ENCODE assay signal across 11 cellular contexts in the genomic region with DNA sequence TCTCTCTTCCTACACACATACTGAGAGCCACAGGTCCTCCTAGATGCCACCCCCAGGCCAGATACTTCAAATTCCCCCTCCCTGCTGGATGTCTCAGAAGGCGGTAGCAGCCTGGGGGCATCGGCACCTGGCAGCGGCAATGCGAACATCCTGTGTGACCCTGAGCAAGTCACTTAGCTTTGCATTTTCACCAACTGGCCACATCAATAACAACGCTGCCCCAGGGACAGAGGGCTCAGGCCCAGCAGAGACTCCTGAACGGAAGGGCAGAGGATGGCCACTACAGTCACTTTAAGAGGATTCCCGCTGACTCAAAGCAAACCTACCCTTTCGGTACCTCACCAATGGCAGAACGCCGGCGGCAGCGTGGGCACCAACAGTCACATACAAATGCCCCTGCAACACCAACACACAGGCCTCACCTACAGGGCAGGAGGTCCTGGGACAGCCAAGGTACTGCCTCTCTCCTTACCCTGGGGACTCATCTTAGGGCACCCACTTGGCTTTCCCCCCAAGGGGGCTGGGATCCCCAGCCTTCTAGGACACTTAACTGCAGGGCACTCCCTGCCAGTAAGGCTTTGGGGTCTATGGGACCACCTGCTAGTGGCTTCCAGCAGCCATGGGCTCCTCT. TPM values are rescaled to one million over a fixed set of nuclear protein-coding genes. Genes with fewer than 3 reads are reported as not detected.
A peak's percentile ranks its signal among the peaks of the same experiment; 100 is the strongest.
DNase-seq lines count a peak whose midpoint lies in the region; ATAC-seq lines count a peak whose summit lies in the region.
"Had no signal": no experiment of that assay in that cellular context is flagged by ENCODE, and none has a peak within 500 bp of the region (broad histone marks: within the 10 kb centered on the region; RNA-seq: fewer than 3 reads in every experiment).

No MANE protein-coding gene starts in this region.

- H3K4me3 Mint-ChIP-seq in stimulated activated naive CD8-positive, alpha-beta T cell treated with anti-CD3 and anti-CD28 coated beads, Interleukin-15, Interleukin-2, amounts not matched to agents 100 ng/mL and 50 ng/mL, for 24 hours = peak overlapping the region; percentile 41
- H3K4me3 Mint-ChIP-seq in stimulated activated naive CD8-positive, alpha-beta T cell treated with anti-CD3 and anti-CD28 coated beads, Interleukin-15, amount 100 ng/mL, for 72 hours = peak overlapping the region in 1 of 2 donors; percentile 73
- peak overlapping the region in 9 of 10 donors; percentile 14 to 78 (median 59) for H3K4me3 Mint-ChIP-seq in naive thymus-derived CD8-positive, alpha-beta T cell

- peaks cover 6% of the 10 kb centered on the region for H3K4me1 ChIP-seq in effector memory CD4-positive, alpha-beta T cell (ENCODE audit: control insufficient read depth, insufficient read depth, low read length, poor library complexity, severe bottlenecking)

- H3K27me3 Mint-ChIP-seq in stimulated activated naive CD8-positive, alpha-beta T cell treated with anti-CD3 and anti-CD28 coated beads, Interleukin-15, Interleukin-2, amounts not matched to agents 100 ng/mL and 50 ng/mL, for 24 hours = peaks cover 63% of the 10 kb centered on the region
- peaks cover 84% of the 10 kb centered on the region for H3K27me3 Mint-ChIP-seq in stimulated activated naive CD8-positive, alpha-beta T cell treated with anti-CD3 and anti-CD28 coated beads, Interleukin-15, amount 100 ng/mL, for 72 hours
- H3K27me3 Mint-ChIP-seq in naive thymus-derived CD8-positive, alpha-beta T cell = peaks cover 25 to 91% (median 56%) of the 10 kb centered on the region in 5 donors

- no peak for DNase-seq in stimulated activated naive CD8-positive, alpha-beta T cell treated with anti-CD3 and anti-CD28 coated beads, Interleukin-15, amount 100 ng/mL, for 72 hours
- no peak for DNase-seq in effector memory CD4-positive, alpha-beta T cell
- no peak for DNase-seq in naive thymus-derived CD8-positive, alpha-beta T cell
- DNase-seq in iPS-NIHi11 (ENCODE audit: low spot score) (no peak), NCI-H2196 treated with DMSO at 0.1 percent for 48 hours (lab: John Stamatoyannopoulos, UW; ENCODE audit: unreplicated experiment) (no peak), NCI-H1105 (lab: John Stamatoyannopoulos, UW) (no peak), NCI-H1694 (lab: John Stamatoyannopoulos, UW) (no peak)

- no peak overlapping the region for H3K27ac ChIP-seq in effector memory CD4-positive, alpha-beta T cell (ENCODE audit: insufficient read depth, low read length, poor library complexity, severe bottlenecking)
- H3K27ac ChIP-seq: C4-2B had no signal

- peaks cover 5% of the 10 kb centered on the region for H3K27me3 ChIP-seq in effector memory CD4-positive, alpha-beta T cell (replicated peaks; ENCODE audit: control insufficient read depth, insufficient read depth, low read length, poor library complexity, severe bottlenecking)

- no peak overlapping the region for H3K27ac Mint-ChIP-seq in stimulated activated naive CD8-positive, alpha-beta T cell treated with anti-CD3 and anti-CD28 coated beads, Interleukin-15, Interleukin-2, amounts not matched to agents 100 ng/mL and 50 ng/mL, for 24 hours
- no peak overlapping the region for H3K27ac Mint-ChIP-seq in stimulated activated naive CD8-positive, alpha-beta T cell treated with anti-CD3 and anti-CD28 coated beads, Interleukin-15, amount 100 ng/mL, for 72 hours
- peak overlapping the region in 1 of 10 donors; percentile 65 for H3K27ac Mint-ChIP-seq in naive thymus-derived CD8-positive, alpha-beta T cell

- H3K36me3 Mint-ChIP-seq in stimulated activated naive CD8-positive, alpha-beta T cell treated with anti-CD3 and anti-CD28 coated beads, Interleukin-15, Interleukin-2, amounts not matched to agents 100 ng/mL and 50 ng/mL, for 24 hours (ENCODE audit: low read depth) = no peaks in the 10 kb centered on the region
- H3K36me3 Mint-ChIP-seq in naive thymus-derived CD8-positive, alpha-beta T cell = no peaks in the 10 kb centered on the region

- POLR2A ChIA-PET in naive thymus-derived CD8-positive, alpha-beta T cell (lab: Charles Lee) = no interaction called here

- no peaks in the 10 kb centered on the region for H3K36me3 ChIP-seq in effector memory CD4-positive, alpha-beta T cell (ENCODE audit: control insufficient read depth, insufficient read depth, low read length)

- peak overlapping the region; percentile 44 for H3K4me3 ChIP-seq in effector memory CD4-positive, alpha-beta T cell (ENCODE audit: insufficient read depth, low read depth, low read length, poor library complexity, severe bottlenecking)

- ATAC-seq in stimulated activated naive CD8-positive, alpha-beta T cell treated with anti-CD3 and anti-CD28 coated beads, Interleukin-15, amount 100 ng/mL, for 72 hours = no peak
- ATAC-seq in naive thymus-derived CD8-positive, alpha-beta T cell = no peak
- ATAC-seq: HCT116 had no signal

- H3K4me1 Mint-ChIP-seq in stimulated activated naive CD8-positive, alpha-beta T cell treated with anti-CD3 and anti-CD28 coated beads, Interleukin-15, Interleukin-2, amounts not matched to agents 100 ng/mL and 50 ng/mL, for 24 hours (ENCODE audit: low read depth) = peaks cover 8% of the 10 kb centered on the region
- H3K4me1 Mint-ChIP-seq in stimulated activated naive CD8-positive, alpha-beta T cell treated with anti-CD3 and anti-CD28 coated beads, Interleukin-15, amount 100 ng/mL, for 72 hours = peaks cover 24% of the 10 kb centered on the region
- H3K4me1 Mint-ChIP-seq in naive thymus-derived CD8-positive, alpha-beta T cell = peaks cover 6 to 17% (median 14%) of the 10 kb centered on the region in 4 donors

- H3K9me3 Mint-ChIP-seq in stimulated activated naive CD8-positive, alpha-beta T cell treated with anti-CD3 and anti-CD28 coated beads, Interleukin-15, Interleukin-2, amounts not matched to agents 100 ng/mL and 50 ng/mL, for 24 hours = no peaks in the 10 kb centered on the region
- no peaks in the 10 kb centered on the region for H3K9me3 Mint-ChIP-seq in stimulated activated naive CD8-positive, alpha-beta T cell treated with anti-CD3 and anti-CD28 coated beads, Interleukin-15, amount 100 ng/mL, for 72 hours
- no peaks in the 10 kb centered on the region for H3K9me3 Mint-ChIP-seq in naive thymus-derived CD8-positive, alpha-beta T cell

- H3K9me3 ChIP-seq in effector memory CD4-positive, alpha-beta T cell (ENCODE audit: control insufficient read depth, low read length) = no peaks in the 10 kb centered on the region

RNA-seq across cellular contexts. Expression of gene LMO1, which starts 1.6 kb away (rescaled TPM):
- not detected for total RNA-seq in naive thymus-derived CD8-positive, alpha-beta T cell
- not detected for polyA plus RNA-seq in naive thymus-derived CD8-positive, alpha-beta T cell
- total RNA-seq: aorta had no signal
- polyA plus RNA-seq: aorta had no signal
